ENCODE assay signal across 8 cellular contexts in genomic region chr14:70622111-70622712, GRCh38. TPM values are rescaled to one million over a fixed set of nuclear protein-coding genes. Genes with fewer than 3 reads are reported as not detected.
DNase-seq lines count a peak whose midpoint lies in the region; TF ChIP-seq lines count a peak whose summit lies in the region.

No MANE protein-coding gene starts in this region.

- H3K4me1 Mint-ChIP-seq in chondrocyte (ENCODE audit: low read depth) = no peaks in the 10 kb centered on the region

- peaks cover 33% of the 10 kb centered on the region for H3K9me3 Mint-ChIP-seq in chondrocyte (ENCODE audit: low read depth)

- H3K27ac Mint-ChIP-seq in chondrocyte (ENCODE audit: unreplicated experiment) = no peak overlapping the region

- H3K4me3 Mint-ChIP-seq in chondrocyte (ENCODE audit: unreplicated experiment) = no peak overlapping the region

- TF ChIP-seq CTCF in chondrocyte (IDR thresholded peaks at IDR 0.05) = peak; percentile 81

- peak; percentile 51 for DNase-seq in SIG-M5 treated with dmso at 0.1 percent for 504 hours (lab: John Stamatoyannopoulos, UW; ENCODE audit: unreplicated experiment)
- no peak for DNase-seq in SIG-M5 (lab: John Stamatoyannopoulos, UW)
- DNase-seq in NCI-H1417 (lab: John Stamatoyannopoulos, UW) = peak; percentile 29 to 80 (median 54)
- peak; percentile 29 for DNase-seq in T-helper 9 cell
- no peak for DNase-seq in chondrocyte (ENCODE audit: low spot score)
- peak; percentile 33 for DNase-seq in mucosa of gallbladder (ENCODE audit: low spot score)
- DNase-seq in occipital lobe (lab: John Stamatoyannopoulos, UW) = no peak
- no peak for DNase-seq in NCI-H446 treated with DMSO at 0.1 percent for 48 hours (lab: John Stamatoyannopoulos, UW)

- peaks cover 9% of the 10 kb centered on the region for H3K36me3 Mint-ChIP-seq in chondrocyte (ENCODE audit: low read depth)

- H3K27me3 Mint-ChIP-seq in chondrocyte (ENCODE audit: low read depth) = peaks cover 28% of the 10 kb centered on the region

RNA-seq across cellular contexts. Expression of gene TTC9, which starts 19.5 kb away (rescaled TPM):
- 1.6 to 2.5 TPM (median 2.4 TPM) in 3 replicates for total RNA-seq in chondrocyte
- 8.1 TPM for total RNA-seq in mucosa of gallbladder
- 22.9 TPM for total RNA-seq in occipital lobe

RNA-seq across cellular contexts. Expression of gene MED6, which starts 21.8 kb away (rescaled TPM):
- total RNA-seq in chondrocyte (26.5 to 31.7 TPM (median 27.5 TPM) in 3 replicates), mucosa of gallbladder (24.2 TPM), occipital lobe (61.3 TPM)

Comparison
In these comparisons a context has a peak if more than half of its experiments do, and no peak if none do; other contexts are left out.
1. DNase-seq: peak in SIG-M5 treated with dmso at 0.1 percent for 504 hours (single experiment), NCI-H1417 (3 of 3), T-helper 9 cell (single experiment) and mucosa of gallbladder (single experiment); none in SIG-M5 (single experiment), chondrocyte (single experiment), occipital lobe (single experiment) and NCI-H446 treated with DMSO at 0.1 percent for 48 hours (single experiment).